Comparison of ENCODE assay signal across 9 cellular contexts in genomic region chrX:148049441-148049840, GRCh38.
DNase-seq lines count a peak whose midpoint lies in the region; FAIRE-seq and TF ChIP-seq lines count a peak whose summit lies in the region.
"Had no signal": no experiment of that assay in that cellular context is flagged by ENCODE, and none has a peak within 500 bp of the region (broad histone marks: within the 10 kb centered on the region; RNA-seq: fewer than 3 reads in every experiment).

No MANE protein-coding gene starts in this region.

- H3K36me3 ChIP-seq in astrocyte (ENCODE audit: insufficient read depth, low read length) = no peaks in the 10 kb centered on the region
- H3K36me3 ChIP-seq in liver (ENCODE audit: control insufficient read depth in 4 of 4, insufficient read depth in 3 of 4, low read depth in 1 of 4, low read length in 3 of 4) = no peaks in the 10 kb centered on the region

- H3K79me2 ChIP-seq in astrocyte (ENCODE audit: insufficient read depth, low read length) = no peaks in the 10 kb centered on the region

- no peaks in the 10 kb centered on the region for H3K4me1 ChIP-seq in astrocyte (ENCODE audit: insufficient read depth, low read length)
- no peaks in the 10 kb centered on the region for H3K4me1 ChIP-seq in liver (ENCODE audit: control insufficient read depth in 4 of 4, insufficient read depth in 4 of 4, low read length in 3 of 4)

- H3K27ac ChIP-seq in astrocyte (ENCODE audit: low read depth, low read length) = no peak overlapping the region
- no peak overlapping the region for H3K27ac ChIP-seq in liver (ENCODE audit: low read depth in 1 of 2, low read length in 2 of 2)

- H3K4me1 Mint-ChIP-seq in astrocyte (ENCODE audit: low read depth, unreplicated experiment) = no peaks in the 10 kb centered on the region

- H3K9me3 Mint-ChIP-seq in astrocyte (ENCODE audit: unreplicated experiment) = no peaks in the 10 kb centered on the region
- H3K9me3 Mint-ChIP-seq: stimulated activated naive CD8-positive, alpha-beta T cell treated with anti-CD3 and anti-CD28 coated beads, Interleukin-15, Interleukin-2, amounts not matched to agents 100 ng/mL and 50 ng/mL, for 24 hours had no signal

- no peaks in the 10 kb centered on the region for H3K36me3 Mint-ChIP-seq in astrocyte (ENCODE audit: low read depth, unreplicated experiment)

- H3K4me2 ChIP-seq in astrocyte (ENCODE audit: low read length) = no peak overlapping the region

- H3K27me3 ChIP-seq in astrocyte (ENCODE audit: insufficient read depth, low read length) (no peaks in the 10 kb centered on the region), liver (ENCODE audit: control insufficient read depth in 4 of 4, insufficient read depth in 4 of 4, low read length in 3 of 4) (peaks cover 0 to 4% (median 0%) of the 10 kb centered on the region in 4 donors)

- 31% methylated on average over 4 of the region's 4 CpGs for WGBS in liver

- TF ChIP-seq CTCF in AG09319 (IDR thresholded peaks at IDR 0.05; ENCODE audit: low read depth, low read length) = peak; percentile 48
- TF ChIP-seq CTCF in GM12875 (IDR thresholded peaks at IDR 0.05; ENCODE audit: borderline replicate concordance, insufficient read depth, low read depth, low read length) = peak; percentile 33; the same call in 1 of the 2 replicates
- peak; percentile 32 for TF ChIP-seq CTCF in astrocyte (IDR thresholded peaks at IDR 0.05; ENCODE audit: insufficient read depth, low read depth, low read length)
- peak; percentile 35 for TF ChIP-seq CTCF in liver (IDR thresholded peaks at IDR 0.05; ENCODE audit: low read depth, low read length, missing input control)

- FAIRE-seq in astrocyte (lab: Jason Lieb, UNC) = peak; percentile 100

- H3K9ac ChIP-seq in astrocyte (ENCODE audit: low read length) (no peak overlapping the region), liver (ENCODE audit: low read depth in 1 of 2, low read length in 2 of 2) (no peak overlapping the region)

- no peak overlapping the region for H2AFZ ChIP-seq in astrocyte (ENCODE audit: low read depth, low read length)

- peak; percentile 70 to 79 for TF ChIP-seq RAD21 in liver (IDR thresholded peaks at IDR 0.05)

- H3K27me3 Mint-ChIP-seq in astrocyte (ENCODE audit: low read depth, unreplicated experiment) = no peaks in the 10 kb centered on the region
- H3K27me3 Mint-ChIP-seq: stimulated activated naive CD8-positive, alpha-beta T cell treated with anti-CD3 and anti-CD28 coated beads, Interleukin-15, Interleukin-2, amounts not matched to agents 100 ng/mL and 50 ng/mL, for 24 hours had no signal

- H3K4me3 ChIP-seq in GM12875 (ENCODE audit: low read depth, low read length) (no peak overlapping the region), astrocyte (ENCODE audit: insufficient read depth, low read depth, low read length) (no peak overlapping the region), liver (ENCODE audit: low read depth in 1 of 3, low read length in 3 of 3) (no peak overlapping the region)

- DNase-seq in AG09319 (ENCODE audit: extremely low read depth, low read depth) = no peak
- DNase-seq in NCI-H1436 treated with DMSO at 0.1 percent for 48 hours (lab: John Stamatoyannopoulos, UW) = peak; percentile 12
- peak; percentile 18 for DNase-seq in astrocyte (ENCODE audit: low read depth)
- DNase-seq in posterior vena cava (ENCODE audit: low spot score) = no peak
- no peak for DNase-seq in activated gamma-delta T cell (lab: John Stamatoyannopoulos, UW)
- DNase-seq in GF-D8 (lab: John Stamatoyannopoulos, UW) = no peak

- no peak overlapping the region for H3K27ac Mint-ChIP-seq in astrocyte (ENCODE audit: unreplicated experiment)
- H3K27ac Mint-ChIP-seq: stimulated activated naive CD8-positive, alpha-beta T cell treated with anti-CD3 and anti-CD28 coated beads, Interleukin-15, Interleukin-2, amounts not matched to agents 100 ng/mL and 50 ng/mL, for 24 hours had no signal

- no peak overlapping the region for H3K4me3 Mint-ChIP-seq in astrocyte (ENCODE audit: unreplicated experiment)
- H3K4me3 Mint-ChIP-seq: stimulated activated naive CD8-positive, alpha-beta T cell treated with anti-CD3 and anti-CD28 coated beads, Interleukin-15, Interleukin-2, amounts not matched to agents 100 ng/mL and 50 ng/mL, for 24 hours had no signal

- no peaks in the 10 kb centered on the region for H3K9me3 ChIP-seq in astrocyte (ENCODE audit: insufficient read depth, low read depth, low read length)
- no peaks in the 10 kb centered on the region for H3K9me3 ChIP-seq in liver (ENCODE audit: control insufficient read depth in 4 of 4, low read length in 3 of 4)

- intact Hi-C loops in posterior vena cava (cut with DNase I) = no loop called here

- H4K20me1 ChIP-seq in astrocyte (ENCODE audit: insufficient read depth, low read length) = no peaks in the 10 kb centered on the region

TF ChIP-seq in liver, 16 proteins besides CTCF, POLR2A, EP300 and RAD21:
- TF ChIP-seq GABPA (IDR thresholded peaks at IDR 0.05 in 1 of 2, conservative IDR thresholded peaks at IDR 0.05 in 1 of 2) (no peak), MAX (IDR thresholded peaks at IDR 0.05) (no peak), RXRA (IDR thresholded peaks at IDR 0.05) (no peak), EGR1 (IDR thresholded peaks at IDR 0.05; ENCODE audit: low read depth in 2 of 2) (no peak), ATF3 (IDR thresholded peaks at IDR 0.05) (no peak), HNF4A (conservative IDR thresholded peaks at IDR 0.05) (no peak), TAF1 (conservative IDR thresholded peaks at IDR 0.05) (no peak), FOXA2 (IDR thresholded peaks at IDR 0.05) (no peak), SP1 (IDR thresholded peaks at IDR 0.05) (no peak), FOXA1 (IDR thresholded peaks at IDR 0.05) (no peak), HNF4G (IDR thresholded peaks at IDR 0.05) (no peak), JUND (IDR thresholded peaks at IDR 0.05) (no peak), ZBTB33 (IDR thresholded peaks at IDR 0.05) (no peak), NR2F2 (IDR thresholded peaks at IDR 0.05) (no peak), REST (IDR thresholded peaks at IDR 0.05) (no peak), YY1 (IDR thresholded peaks at IDR 0.05) (no peak)
TF ChIP-seq in liver: peak in this region for 0.

Comparison
In these comparisons a context has a peak if more than half of its experiments do, and no peak if none do; other contexts are left out.
1. DNase-seq: peak in NCI-H1436 treated with DMSO at 0.1 percent for 48 hours (single experiment) and astrocyte (single experiment); none in AG09319 (single experiment), posterior vena cava (single experiment), activated gamma-delta T cell (single experiment) and GF-D8 (single experiment).
2. Peak in every context shown above with its lines, with median percentiles within 50 percentile points of each other: CTCF ChIP-seq.